8 cellular contexts compared by ENCODE assay signal in genomic region chr12:101759396-101760047, GRCh38. TPM values are rescaled to one million over a fixed set of nuclear protein-coding genes. Genes with fewer than 3 reads are reported as not detected.
DNase-seq lines count a peak whose midpoint lies in the region; ATAC-seq, FAIRE-seq and TF ChIP-seq lines count a peak whose summit lies in the region.

No MANE protein-coding gene starts in this region.

- H3K4me1 ChIP-seq in gastrocnemius medialis: no peaks in the 10 kb centered on the region

- peak; percentile 60 for ATAC-seq in HG02981 (IDR thresholded peaks at IDR 0.05; ENCODE audit: unreplicated experiment)
- ATAC-seq in gastrocnemius medialis: peak in 1 of 2 donors; percentile 35
- ATAC-seq in GM21528 (IDR thresholded peaks at IDR 0.05; ENCODE audit: low FRiP score, unreplicated experiment): no peak
- no peak for ATAC-seq in HG02763 (IDR thresholded peaks at IDR 0.05; ENCODE audit: unreplicated experiment)

- peak; percentile 74 for FAIRE-seq in G401.6 (lab: Jason Lieb, UNC)

- CTCF ChIA-PET in RWPE1 (lab: Yijun Ruan, JAX): interaction anchor here (0.6 to 1.2 kb wide), 13 partner anchors 12 to 361 kb away, joined by 3 to 7 read pairs (median 3); partner anchors contain the start of gene GNPTAB

- no peaks in the 10 kb centered on the region for H3K9me3 ChIP-seq in gastrocnemius medialis

- intact Hi-C loops in gastrocnemius medialis (cut with DNase I; ENCODE audit: low total_unique reads): loop anchor here (5.0 to 10.0 kb wide), 4 partner anchors 85 to 347 kb away; no protein-coding TSS in a partner anchor

- no peaks in the 10 kb centered on the region for H3K27me3 ChIP-seq in gastrocnemius medialis

- H3K36me3 ChIP-seq in gastrocnemius medialis: peaks cover 0 to 27% of the 10 kb centered on the region in 2 donors

- no peak overlapping the region for H3K27ac ChIP-seq in RWPE1
- no peak overlapping the region for H3K27ac ChIP-seq in gastrocnemius medialis

- peak; percentile 58 for DNase-seq in RWPE1 (ENCODE audit: low spot score)
- peak; percentile 51 for DNase-seq in fibroblast of peridontal ligament (ENCODE audit: extremely low read depth)
- no peak for DNase-seq in gastrocnemius medialis
- no peak for DNase-seq in T-helper 9 cell

- POLR2A ChIA-PET in RWPE1 (lab: Yijun Ruan, JAX; ENCODE audit: low non-redundant PET): interaction anchor here (0.6 kb wide), 1 partner anchor 189 kb away, joined by 3 read pairs; no protein-coding TSS in a partner anchor

- H3K4me3 ChIP-seq in gastrocnemius medialis: no peak overlapping the region

- in situ Hi-C loops in gastrocnemius medialis (cut with MboI; ENCODE audit: low sequenced_read_pairs in 4 of 4): loop anchor here in 2 of 4 donors (10.0 to 25.0 kb wide), 2 partner anchors 345 to 347 kb away; partner anchors contain the start of gene ARL1 (in 1 of the 2)

- TF ChIP-seq POLR2A in gastrocnemius medialis (IDR thresholded peaks at IDR 0.05): no peak

- TF ChIP-seq CTCF in RWPE1 (conservative IDR thresholded peaks at IDR 0.05; ENCODE audit: low read depth): peak; percentile 78
- TF ChIP-seq CTCF in gastrocnemius medialis (IDR thresholded peaks at IDR 0.05 in 4 of 5, conservative IDR thresholded peaks at IDR 0.05 in 1 of 5): peak; percentile 30 to 64 (median 47)

RNA-seq across cellular contexts. Expression of gene SYCP3, which starts 20.3 kb away (rescaled TPM):
- total RNA-seq in gastrocnemius medialis: under 1 TPM in 1 of 4 donors, not detected in 3; 0.66 TPM

Comparison
In these comparisons a context has a peak if more than half of its experiments do, and no peak if none do; other contexts are left out.
1. DNase-seq: peak in RWPE1 (single experiment) and fibroblast of peridontal ligament (single experiment); none in gastrocnemius medialis (0 of 2) and T-helper 9 cell (single experiment).